ENCODE assay signal across 1 cellular context in the genomic region with DNA sequence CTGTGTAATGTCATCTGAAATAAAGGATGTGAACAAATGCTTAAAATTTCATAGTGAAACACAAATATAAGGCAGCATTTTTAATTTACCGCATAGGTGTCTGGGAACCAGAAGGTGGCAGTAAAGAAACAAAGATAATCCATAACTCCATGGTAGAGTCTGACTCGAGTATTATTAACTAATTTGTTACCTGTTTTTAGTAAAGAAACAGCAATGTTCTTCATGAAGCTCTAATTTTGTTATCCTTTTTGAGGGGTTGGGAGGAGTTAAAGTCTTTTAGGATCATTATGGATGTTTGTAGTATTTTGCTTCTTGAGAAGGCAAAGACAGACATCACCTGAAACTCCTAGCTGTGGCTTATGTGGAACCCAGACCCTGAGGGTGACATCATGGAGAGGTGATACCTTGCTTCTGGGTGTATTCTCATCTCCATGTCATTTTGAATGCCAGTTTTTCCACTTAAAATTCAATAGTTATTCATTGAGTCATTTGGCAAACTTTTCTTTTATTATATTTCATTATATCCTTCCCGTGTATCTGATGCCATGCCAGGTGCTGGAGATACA.
TF ChIP-seq lines count a peak whose summit lies in the region.

No MANE protein-coding gene starts in this region.

TF ChIP-seq in H1, 55 proteins besides CTCF, POLR2A, EP300 and RAD21:
- no peak for TF ChIP-seq SUZ12 (IDR thresholded peaks at IDR 0.05; ENCODE audit: low read length)
- no peak for TF ChIP-seq JUN (IDR thresholded peaks at IDR 0.05; ENCODE audit: low read depth, low read length)
- TF ChIP-seq, protein P1, sequence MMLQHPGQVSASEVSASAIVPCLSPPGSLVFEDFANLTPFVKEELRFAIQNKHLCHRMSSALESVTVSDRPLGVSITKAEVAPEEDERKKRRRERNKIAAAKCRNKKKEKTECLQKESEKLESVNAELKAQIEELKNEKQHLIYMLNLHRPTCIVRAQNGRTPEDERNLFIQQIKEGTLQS (IDR thresholded peaks at IDR 0.05; ENCODE audit: insufficient read depth, low read depth, low read length), result no peak
- TF ChIP-seq RNF2 (IDR thresholded peaks at IDR 0.05; ENCODE audit: borderline replicate concordance, low read depth, low read length, missing control alignments, poor library complexity, severe bottlenecking), result no peak
- TF ChIP-seq PHF8 (conservative IDR thresholded peaks at IDR 0.05; ENCODE audit: low read depth, low read length), result no peak
- no peak for TF ChIP-seq SP1 (IDR thresholded peaks at IDR 0.05; ENCODE audit: low read depth, low read length)
- no peak for TF ChIP-seq NRF1 (IDR thresholded peaks at IDR 0.05; ENCODE audit: low read depth, low read length)
- TF ChIP-seq ZNF274 (IDR thresholded peaks at IDR 0.05; ENCODE audit: borderline replicate concordance, extremely low read depth, low read length), result no peak
TF ChIP-seq in H1: peak in this region for 0.
